In the genomic region with DNA sequence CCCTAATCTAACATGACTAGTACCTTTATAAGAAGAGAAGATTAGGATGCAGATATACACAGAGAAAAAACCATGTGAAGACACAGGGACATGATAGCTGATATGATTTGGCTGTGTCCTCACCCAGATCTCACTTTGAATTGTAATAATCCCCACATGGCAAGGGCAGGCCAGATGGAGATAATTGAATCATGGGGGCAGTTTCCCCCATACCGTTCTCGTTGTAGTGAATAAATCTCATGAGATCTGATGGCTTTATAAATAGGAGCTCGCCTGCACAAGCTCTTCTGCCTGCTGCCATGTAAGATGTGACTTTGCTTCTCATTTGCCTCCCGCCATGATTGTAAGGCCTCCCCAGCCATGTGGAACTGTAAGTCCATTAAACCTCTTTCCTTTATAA, we compare ENCODE assay signal across 23 cellular contexts.
DNase-seq lines count a peak whose midpoint lies in the region; TF ChIP-seq lines count a peak whose summit lies in the region.
"Had no signal": no experiment of that assay in that cellular context is flagged by ENCODE, and none has a peak within 500 bp of the region (broad histone marks: within the 10 kb centered on the region; RNA-seq: fewer than 3 reads in every experiment).

No MANE protein-coding gene starts in this region.

- TF ChIP-seq CTCF in BE2C (IDR thresholded peaks at IDR 0.05; ENCODE audit: low read depth, low read length) (no peak), SK-N-SH (IDR thresholded peaks at IDR 0.05) (no peak)

- DNase-seq in BE2C (peak; percentile 61), NCI-H82 treated with DMSO at 0.1 percent for 48 hours (lab: John Stamatoyannopoulos, UW; ENCODE audit: unreplicated experiment) (peak; percentile 62), SK-N-SH (no peak), T-helper 1 cell (no peak), GM23248 (no peak), medulla oblongata (ENCODE audit: extremely low spot score) (no peak)
- DNase-seq in activated naive CD8-positive, alpha-beta T cell treated with anti-CD3 and anti-CD28 coated beads for 36 hours, result no peak
- DNase-seq: 8988T; ACHN; C1 segment of cervical spinal cord; CD4-positive, alpha-beta memory T cell; CD4-positive, CD25-positive, alpha-beta regulatory T cell; CD8-positive, alpha-beta memory T cell; COR-L47; DMS 273 treated with DMSO at 0.1 percent for 48 hours; DMS153; DMS79; DND-41; EL; GDM1 had no signal

- H3F3A ChIP-seq in SK-N-SH (replicated peaks; ENCODE audit: insufficient read depth), result no peaks in the 10 kb centered on the region
- no peaks in the 10 kb centered on the region for H3F3A ChIP-seq in GM23248 (ENCODE audit: insufficient read depth)

- no peak overlapping the region for H3K27ac Mint-ChIP-seq in activated naive CD8-positive, alpha-beta T cell treated with anti-CD3 and anti-CD28 coated beads for 36 hours
- H3K27ac Mint-ChIP-seq: CD4-positive, CD25-positive, alpha-beta regulatory T cell had no signal

- H3K4me3 ChIP-seq in BE2C (ENCODE audit: low read depth, low read length) (no peak overlapping the region), BLaER1 (no peak overlapping the region), SK-N-SH (ENCODE audit: low read depth in 2 of 2, low read length in 1 of 2) (no peak overlapping the region), GM23248 (no peak overlapping the region)
- H3K4me3 ChIP-seq: GM12878 had no signal

- CTCF ChIA-PET in SK-N-SH (lab: Yijun Ruan, JAX), result no interaction called here

- no peak overlapping the region for H3K9ac ChIP-seq in BLaER1
- no peak overlapping the region for H3K9ac ChIP-seq in SK-N-SH
- no peak overlapping the region for H3K9ac ChIP-seq in GM23248

- POLR2A ChIA-PET in SK-N-SH (lab: Yijun Ruan, JAX), result no interaction called here

- no peak overlapping the region for H3K27ac ChIP-seq in BLaER1
- no peak overlapping the region for H3K27ac ChIP-seq in SK-N-SH (ENCODE audit: low read depth in 2 of 2, low read length in 1 of 2)
- no peak overlapping the region for H3K27ac ChIP-seq in GM23248

- H3K9me2 ChIP-seq in SK-N-SH (no peaks in the 10 kb centered on the region), GM23248 (ENCODE audit: insufficient read depth) (no peaks in the 10 kb centered on the region)

- H3K36me3 ChIP-seq in BE2C (no peaks in the 10 kb centered on the region), BLaER1 (no peaks in the 10 kb centered on the region), SK-N-SH (replicated peaks in 1 of 2; ENCODE audit: control insufficient read depth in 1 of 2, insufficient read depth in 2 of 2, low read length in 1 of 2) (no peaks in the 10 kb centered on the region), GM23248 (ENCODE audit: low read depth) (no peaks in the 10 kb centered on the region)

- no peaks in the 10 kb centered on the region for H3K79me2 ChIP-seq in SK-N-SH (ENCODE audit: insufficient read depth)
- no peaks in the 10 kb centered on the region for H3K79me2 ChIP-seq in GM23248 (ENCODE audit: insufficient read depth)

- peak in 1 of 2 experiments; percentile 5; a peak in 1 of 4 replicates for TF ChIP-seq EP300 in SK-N-SH (IDR thresholded peaks at IDR 0.05; ENCODE audit: borderline replicate concordance in 1 of 2, low read depth in 1 of 2, low read length in 1 of 2)

- H3K4me1 Mint-ChIP-seq in activated naive CD8-positive, alpha-beta T cell treated with anti-CD3 and anti-CD28 coated beads for 36 hours, result no peaks in the 10 kb centered on the region
- H3K4me1 Mint-ChIP-seq: CD14-positive monocyte; CD8-positive, alpha-beta memory T cell had no signal

- no peaks in the 10 kb centered on the region for H4K20me1 ChIP-seq in BLaER1
- H4K20me1 ChIP-seq in SK-N-SH (ENCODE audit: insufficient read depth), result no peaks in the 10 kb centered on the region
- no peaks in the 10 kb centered on the region for H4K20me1 ChIP-seq in GM23248 (ENCODE audit: insufficient read depth)

- H3K27me3 Mint-ChIP-seq in activated naive CD8-positive, alpha-beta T cell treated with anti-CD3 and anti-CD28 coated beads for 36 hours, result no peaks in the 10 kb centered on the region

- H3K4me3 Mint-ChIP-seq in activated naive CD8-positive, alpha-beta T cell treated with anti-CD3 and anti-CD28 coated beads for 36 hours, result no peak overlapping the region
- H3K4me3 Mint-ChIP-seq: CD14-positive monocyte; CD4-positive, alpha-beta memory T cell; CD4-positive, CD25-positive, alpha-beta regulatory T cell; CD8-positive, alpha-beta memory T cell had no signal

- H3K9me3 ChIP-seq in BE2C (no peaks in the 10 kb centered on the region), BLaER1 (0 out of 2 replicates have a peak, but pooled peaks cover 12% of the 10 kb centered on the region), SK-N-SH (no peaks in the 10 kb centered on the region), GM23248 (ENCODE audit: low read depth) (no peaks in the 10 kb centered on the region)

- H3K9me3 Mint-ChIP-seq in activated naive CD8-positive, alpha-beta T cell treated with anti-CD3 and anti-CD28 coated beads for 36 hours, result no peaks in the 10 kb centered on the region
- H3K9me3 Mint-ChIP-seq: CD8-positive, alpha-beta memory T cell had no signal

- TF ChIP-seq RAD21 in SK-N-SH (IDR thresholded peaks at IDR 0.05; ENCODE audit: low read length), result no peak

- in situ Hi-C loops in GM23248 (cut with MboI), result no loop called here

- no peak overlapping the region for H2AFZ ChIP-seq in SK-N-SH (ENCODE audit: low read depth)
- no peak overlapping the region for H2AFZ ChIP-seq in GM23248

- 30% methylated on average over 4 of the region's 4 CpGs for WGBS in SK-N-SH (ENCODE audit: low lambda C conversion rate)
- 35% methylated on average over 4 of the region's 4 CpGs for WGBS in GM23248 (ENCODE audit: low coverage in 1 of 2, low lambda C conversion rate in 2 of 2, missing lambda C conversion rate in 2 of 2), 2 experiments

- H3K36me3 Mint-ChIP-seq in activated naive CD8-positive, alpha-beta T cell treated with anti-CD3 and anti-CD28 coated beads for 36 hours, result no peaks in the 10 kb centered on the region
- H3K36me3 Mint-ChIP-seq: CD14-positive monocyte; CD4-positive, alpha-beta memory T cell; CD4-positive, CD25-positive, alpha-beta regulatory T cell had no signal

- H3K4me1 ChIP-seq in BE2C (peaks cover 22% of the 10 kb centered on the region), BLaER1 (peaks cover 24% of the 10 kb centered on the region), SK-N-SH (ENCODE audit: control insufficient read depth in 1 of 2, insufficient read depth in 2 of 2, low read depth in 1 of 2, low read length in 1 of 2) (no peaks in the 10 kb centered on the region; a peak in 1 of 4 replicates), GM23248 (ENCODE audit: insufficient read depth) (no peaks in the 10 kb centered on the region)

- H3K27me3 ChIP-seq in BE2C, result no peaks in the 10 kb centered on the region
- no peaks in the 10 kb centered on the region for H3K27me3 ChIP-seq in BLaER1
- H3K27me3 ChIP-seq in SK-N-SH (ENCODE audit: insufficient read depth), result no peaks in the 10 kb centered on the region
- H3K27me3 ChIP-seq in GM23248 (replicated peaks; ENCODE audit: insufficient read depth), result no peaks in the 10 kb centered on the region

- peak overlapping the region; percentile 21; the same call in 1 of the 2 replicates for H3K4me2 ChIP-seq in BLaER1
- no peak overlapping the region for H3K4me2 ChIP-seq in SK-N-SH
- no peak overlapping the region for H3K4me2 ChIP-seq in GM23248 (ENCODE audit: unreplicated experiment)

TF ChIP-seq in SK-N-SH, 30 proteins besides CTCF, POLR2A, EP300 and RAD21:
- TF ChIP-seq YY1 (IDR thresholded peaks at IDR 0.05; ENCODE audit: low read depth), result no peak
- 0 out of 2 replicates have a peak, but pooled peaks have one; percentile 10 for TF ChIP-seq GATA2 (CRISPR knock-in tag; IDR thresholded peaks at IDR 0.05)
- TF ChIP-seq CHD2 (IDR thresholded peaks at IDR 0.05; ENCODE audit: low read length, partially characterized antibody), result peak; percentile 19

Comparison
In these comparisons a context has a peak if more than half of its experiments do, and no peak if none do; other contexts are left out.
1. DNase-seq: peak in BE2C (single experiment) and NCI-H82 treated with DMSO at 0.1 percent for 48 hours (single experiment); none in SK-N-SH (single experiment), T-helper 1 cell (0 of 5), activated naive CD8-positive, alpha-beta T cell treated with anti-CD3 and anti-CD28 coated beads for 36 hours (single experiment), GM23248 (single experiment) and medulla oblongata (single experiment).